Comparison of ENCODE assay signal across 1 cellular context in genomic region chr17:42111901-42112551, GRCh38.
A peak's percentile ranks its signal among the peaks of the same experiment; 100 is the strongest.
TF ChIP-seq lines count a peak whose summit lies in the region.

No MANE protein-coding gene starts in this region.

TF ChIP-seq in HEK293, 187 proteins besides CTCF, POLR2A, EP300 and RAD21 (continued from another document):
- TF ChIP-seq ZNF18 (tag by site-specific recombination; IDR thresholded peaks at IDR 0.05) (no peak), ZNF521 (tag by site-specific recombination; IDR thresholded peaks at IDR 0.05) (no peak), SP2 (tag by site-specific recombination; IDR thresholded peaks at IDR 0.05) (peak; percentile 63), PRDM10 (tag by site-specific recombination; IDR thresholded peaks at IDR 0.05) (peak; percentile 42; the same call in 1 of the 2 replicates), ZNF280D (tag by site-specific recombination; IDR thresholded peaks at IDR 0.05) (no peak), PBX3 (CRISPR knock-in tag; IDR thresholded peaks at IDR 0.05) (no peak), KLF1 (tag by site-specific recombination; IDR thresholded peaks at IDR 0.05) (0 out of 2 replicates have a peak, but pooled peaks have one; percentile 38), RBAK (tag by site-specific recombination; IDR thresholded peaks at IDR 0.05) (no peak)
